27 cellular contexts compared by ENCODE assay signal in genomic region chr3:34037263-34037662, GRCh38.
"Had no signal": no experiment of that assay in that cellular context is flagged by ENCODE, and none has a peak within 500 bp of the region (broad histone marks: within the 10 kb centered on the region; RNA-seq: fewer than 3 reads in every experiment).

No MANE protein-coding gene starts in this region.

- DNase-seq: naive thymus-derived CD8-positive, alpha-beta T cell; nephron progenitor cell; occipital lobe; ovary; posterior cingulate gyrus; psoas muscle; right cardiac atrium; sigmoid colon; small intestine; stimulated activated CD4-positive, alpha-beta T cell treated with anti-CD3 and anti-CD28 coated beads, Interleukin-15, amount 100 ng/mL, for 24 hours; stimulated activated CD4-positive, alpha-beta T cell treated with anti-CD3 and anti-CD28 coated beads, Interleukin-2, amount 100 ng/mL, for 24 hours; stimulated activated CD4-positive, alpha-beta T cell treated with anti-CD3 and anti-CD28 coated beads, Interleukin-2, amount 100 ng/mL, for 48 hours; stimulated activated CD4-positive, alpha-beta T cell treated with anti-CD3 and anti-CD28 coated beads, Interleukin-4, amount 100 ng/mL, for 24 hours; stimulated activated naive B cell treated with anti-CD40 and anti-IgM and Interleukin-4, amounts not matched to agents 10 μg/mL and 1 μg/mL and 100 μg/mL, for 72 hours; stimulated activated naive CD4-positive, alpha-beta T cell treated with Interleukin-2 at 50 U/mL for 16 hours; stomach; thyroid gland; trophoblast cell had no signal

- FAIRE-seq: small intestine, urothelium cell line had no signal

- H3K4me3 ChIP-seq: ovary, psoas muscle, sigmoid colon, stomach, thoracic aorta, thyroid gland, tibial nerve, upper lobe of left lung, vagina had no signal

- H2AFZ ChIP-seq: parathyroid adenoma had no signal

- H3K9ac ChIP-seq: parathyroid adenoma had no signal

- H3K79me2 ChIP-seq: parathyroid adenoma had no signal

- H3K36me3 ChIP-seq: neutrophil, ovary, sigmoid colon, stomach, thoracic aorta, thyroid gland, tibial nerve, upper lobe of left lung, vagina had no signal

- H3K27me3 ChIP-seq: neutrophil, ovary, sigmoid colon, stomach, thyroid gland, tibial nerve, upper lobe of left lung, vagina had no signal

- H3K27ac ChIP-seq: neutrophil, ovary, parathyroid adenoma, psoas muscle, sigmoid colon, stomach, thoracic aorta, thyroid gland, tibial nerve, upper lobe of left lung, vagina had no signal

- ATAC-seq: naive thymus-derived CD8-positive, alpha-beta T cell; natural killer cell treated with Interleukin-12 subunit alpha and Interleukin-12 subunit beta and Interleukin-15 and Interleukin-18, amount 100 ng/mL, for 72 hours; psoas muscle; right cardiac atrium; stimulated activated effector memory CD8-positive, alpha-beta T cell treated with anti-CD3 and anti-CD28 coated beads, Interleukin-12 subunit alpha, Interleukin-12 subunit beta, amount 100 ng/mL, for 72 hours; stimulated activated naive B cell treated with anti-CD40 and anti-IgM and Interleukin-4, amounts not matched to agents 10 μg/mL and 1 μg/mL and 100 μg/mL, for 72 hours had no signal

- H3K9me3 ChIP-seq: neutrophil, ovary, psoas muscle, sigmoid colon, stomach, thoracic aorta, thyroid gland, tibial nerve, upper lobe of left lung, vagina had no signal

- H3K4me1 ChIP-seq: psoas muscle, sigmoid colon, stomach, thyroid gland, tibial nerve, upper lobe of left lung, vagina had no signal
